In genomic region chr16:28085376-28086171, GRCh38 we compare ENCODE assay signal across 38 cellular contexts. TPM values are rescaled to one million over a fixed set of nuclear protein-coding genes. Genes with fewer than 3 reads are reported as not detected.
"Had no signal": no experiment of that assay in that cellular context is flagged by ENCODE, and none has a peak within 500 bp of the region (broad histone marks: within the 10 kb centered on the region; RNA-seq: fewer than 3 reads in every experiment).

No MANE protein-coding gene starts in this region.

- H3K36me3 ChIP-seq: ascending aorta, cardiac muscle cell, Peyer's patch, SJSA1 had no signal

- H3K27ac Mint-ChIP-seq: activated CD8-positive, alpha-beta T cell treated with anti-CD3 and anti-CD28 coated beads for 36 hours; activated naive CD4-positive, alpha-beta T cell treated with anti-CD3 and anti-CD28 coated beads, Interleukin-2, amount 50 U/mL, for 24 hours; activated naive CD8-positive, alpha-beta T cell treated with anti-CD3 and anti-CD28 coated beads, Interleukin-2, amount 10 ng/mL, durations not matched to agents 7 days and 5 days; T-cell had no signal

- H3K36me3 Mint-ChIP-seq: activated naive CD4-positive, alpha-beta T cell treated with anti-CD3 and anti-CD28 coated beads, Interleukin-2, amount 50 U/mL, for 24 hours; T-cell had no signal

- H3K27me3 ChIP-seq: ascending aorta, cardiac muscle cell, Peyer's patch, SJSA1 had no signal

- H3K27me3 Mint-ChIP-seq: activated CD8-positive, alpha-beta T cell treated with anti-CD3 and anti-CD28 coated beads for 36 hours; activated naive CD4-positive, alpha-beta T cell treated with anti-CD3 and anti-CD28 coated beads, Interleukin-2, amount 50 U/mL, for 24 hours; activated naive CD8-positive, alpha-beta T cell treated with anti-CD3 and anti-CD28 coated beads, Interleukin-2, amount 10 ng/mL, durations not matched to agents 7 days and 5 days; central memory CD8-positive, alpha-beta T cell; T-cell had no signal

- H3K4me1 ChIP-seq: ascending aorta, Peyer's patch, SJSA1 had no signal

- H3K4me3 Mint-ChIP-seq: activated CD8-positive, alpha-beta T cell treated with anti-CD3 and anti-CD28 coated beads for 36 hours; activated naive CD4-positive, alpha-beta T cell treated with anti-CD3 and anti-CD28 coated beads, Interleukin-2, amount 50 U/mL, for 24 hours; activated naive CD8-positive, alpha-beta T cell treated with anti-CD3 and anti-CD28 coated beads, Interleukin-2, amount 10 ng/mL, durations not matched to agents 7 days and 5 days; central memory CD8-positive, alpha-beta T cell; T-cell had no signal

- H3K27ac ChIP-seq: ascending aorta, cardiac muscle cell, Peyer's patch, SJSA1, VCaP had no signal

- DNase-seq: activated CD4-positive, alpha-beta T cell treated with anti-CD3 and anti-CD28 coated beads for 1 hour; activated CD4-positive, alpha-beta T cell treated with anti-CD3 and anti-CD28 coated beads for 48 hours; activated CD4-positive, alpha-beta T cell treated with anti-CD3 and anti-CD28 coated beads, Interleukin-2, amount 50 U/mL, for 4 hours; activated CD4-positive, CD25-positive, alpha-beta regulatory T cell; activated CD8-positive, alpha-beta T cell treated with anti-CD3 and anti-CD28 coated beads for 36 hours; activated gamma-delta T cell; activated naive CD4-positive, alpha-beta T cell treated with Interleukin-2 at 50 U/mL for 16 hours; activated naive CD8-positive, alpha-beta T cell treated with anti-CD3 and anti-CD28 coated beads, Interleukin-2, amount 10 ng/mL, durations not matched to agents 7 days and 5 days; activated T-cell treated with anti-CD3 and anti-CD28 coated beads, Interleukin-2, amount 50 U/mL, for 48 hours; amygdala; Karpas-422; KBM-7; NCI-H1105; NCI-H1417 treated with DMSO at 0.1 percent for 48 hours; NCI-H187 treated with DMSO at 0.1 percent for 48 hours; NCI-H2081 treated with DMSO at 0.1 percent for 48 hours; NCI-H345; NCI-H524 treated with DMSO at 0.1 percent for 48 hours; NCI-H748 treated with DMSO at 0.1 percent for 48 hours; NK-92 treated with Interleukin-12 subunit alpha and Interleukin-12 subunit beta, amount 100 ng/mL, for 24 hours; PC-3; Peyer's patch; RPMI8226; SHP77 treated with DMSO at 0.1 percent for 48 hours; T-cell; T-helper 2 cell; T-helper 9 cell had no signal

- H3K4me1 Mint-ChIP-seq: activated naive CD4-positive, alpha-beta T cell treated with anti-CD3 and anti-CD28 coated beads, Interleukin-2, amount 50 U/mL, for 24 hours had no signal

- H3K9me3 ChIP-seq: ascending aorta, Peyer's patch, SJSA1 had no signal

- ATAC-seq: activated CD8-positive, alpha-beta T cell treated with anti-CD3 and anti-CD28 coated beads for 36 hours; PC-3; SK-N-SH treated with all-trans-retinoic acid at 6 μM for 48 hours; T-cell had no signal

- H3K4me3 ChIP-seq: ascending aorta, cardiac muscle cell, Peyer's patch, SJSA1 had no signal

- H3K9me3 Mint-ChIP-seq: activated CD8-positive, alpha-beta T cell treated with anti-CD3 and anti-CD28 coated beads for 36 hours; activated naive CD4-positive, alpha-beta T cell treated with anti-CD3 and anti-CD28 coated beads, Interleukin-2, amount 50 U/mL, for 24 hours; activated naive CD8-positive, alpha-beta T cell treated with anti-CD3 and anti-CD28 coated beads, Interleukin-2, amount 10 ng/mL, durations not matched to agents 7 days and 5 days; central memory CD8-positive, alpha-beta T cell; T-cell had no signal

RNA-seq across cellular contexts. Expression of gene GSG1L, which starts 22.1 kb away (rescaled TPM):
- total RNA-seq: activated CD8-positive, alpha-beta memory T cell treated with anti-CD3 and anti-CD28 coated beads for 36 hours; activated CD8-positive, alpha-beta T cell treated with anti-CD3 and anti-CD28 coated beads for 36 hours; activated naive CD8-positive, alpha-beta T cell treated with anti-CD3 and anti-CD28 coated beads, Interleukin-2, amount 10 ng/mL, durations not matched to agents 7 days and 5 days; ascending aorta; cardiac muscle cell; chondrocyte; MCF 10A; NCI-H460; PC-3; Peyer's patch; SJSA1; T-cell had no signal
